1 cellular context compared by ENCODE assay signal in genomic region chr1:111346089-111346885, GRCh38.
TF ChIP-seq lines count a peak whose summit lies in the region.

No MANE protein-coding gene starts in this region.

TF ChIP-seq in HepG2, 621 proteins besides CTCF, POLR2A, EP300 and RAD21 (continued from another document and continues in another):
- TF ChIP-seq HIVEP1 (CRISPR knock-in tag; IDR thresholded peaks at IDR 0.05) (peak; percentile 73; the same call in 1 of the 2 replicates), ZNF224 (CRISPR knock-in tag; IDR thresholded peaks at IDR 0.05) (no peak), XRCC5 (optimal IDR thresholded peaks at IDR 0.05; ENCODE audit: low read length) (peak; percentile 49), ZBED4 (CRISPR knock-in tag; IDR thresholded peaks at IDR 0.05; ENCODE audit: borderline replicate concordance) (peak; percentile 43; the same call in 1 of the 2 replicates), ZFP90 (CRISPR knock-in tag; IDR thresholded peaks at IDR 0.05; ENCODE audit: borderline replicate concordance) (0 out of 2 replicates have a peak, but pooled peaks have one; percentile 43), SRSF9 (IDR thresholded peaks at IDR 0.05; ENCODE audit: borderline replicate concordance, insufficient read depth, low read depth, low read length, poor library complexity, severe bottlenecking) (no peak), ATF7-NPFF (CRISPR knock-in tag; IDR thresholded peaks at IDR 0.05; ENCODE audit: low read depth) (no peak), ZBTB1 (CRISPR knock-in tag; IDR thresholded peaks at IDR 0.05; ENCODE audit: borderline replicate concordance) (no peak), POGZ (CRISPR knock-in tag; IDR thresholded peaks at IDR 0.05) (no peak), ZNF703 (CRISPR knock-in tag; IDR thresholded peaks at IDR 0.05; ENCODE audit: borderline replicate concordance) (no peak), ZNF776 (CRISPR knock-in tag; IDR thresholded peaks at IDR 0.05) (peak; percentile 37; the same call in 1 of the 2 replicates), KLF13 (CRISPR knock-in tag; IDR thresholded peaks at IDR 0.05) (0 out of 2 replicates have a peak, but pooled peaks have one; percentile 53), ARNT2 (CRISPR knock-in tag; IDR thresholded peaks at IDR 0.05; ENCODE audit: low read depth) (0 out of 2 replicates have a peak, but pooled peaks have one; percentile 46), IRF9 (CRISPR knock-in tag; IDR thresholded peaks at IDR 0.05; ENCODE audit: borderline replicate concordance) (peak; percentile 65; the same call in 1 of the 2 replicates), MTERF4 (CRISPR knock-in tag; IDR thresholded peaks at IDR 0.05) (no peak), ZNF225 (CRISPR knock-in tag; IDR thresholded peaks at IDR 0.05) (peak; percentile 73; the same call in 1 of the 2 replicates), HNF4G (IDR thresholded peaks at IDR 0.05; ENCODE audit: borderline replicate concordance, low read depth, low read length) (no peak), HNF4G (CRISPR knock-in tag; IDR thresholded peaks at IDR 0.05; ENCODE audit: borderline replicate concordance, low read depth) (no peak), POLR2G (IDR thresholded peaks at IDR 0.05; ENCODE audit: low read depth, low read length) (peak; percentile 55), SALL1 (CRISPR knock-in tag; IDR thresholded peaks at IDR 0.05) (peak; percentile 54), ATF1 (CRISPR knock-in tag; IDR thresholded peaks at IDR 0.05) (no peak), SRSF1 (optimal IDR thresholded peaks at IDR 0.05; ENCODE audit: low read depth, low read length) (no peak), PBX3 (CRISPR knock-in tag; IDR thresholded peaks at IDR 0.05; ENCODE audit: borderline replicate concordance) (no peak), NFE2L1 (CRISPR knock-in tag; IDR thresholded peaks at IDR 0.05; ENCODE audit: borderline replicate concordance) (no peak), ZBTB46 (CRISPR knock-in tag; IDR thresholded peaks at IDR 0.05; ENCODE audit: borderline replicate concordance) (0 out of 2 replicates have a peak, but pooled peaks have one; percentile 51), ZNF749 (CRISPR knock-in tag; IDR thresholded peaks at IDR 0.05; ENCODE audit: borderline replicate concordance) (no peak), ZSCAN21 (CRISPR knock-in tag; IDR thresholded peaks at IDR 0.05; ENCODE audit: borderline replicate concordance) (0 out of 2 replicates have a peak, but pooled peaks have one; percentile 32), ZNF562 (CRISPR knock-in tag; IDR thresholded peaks at IDR 0.05; ENCODE audit: borderline replicate concordance) (no peak), MAF1 (CRISPR knock-in tag; IDR thresholded peaks at IDR 0.05; ENCODE audit: borderline replicate concordance) (no peak), NR2F6 (IDR thresholded peaks at IDR 0.05) (no peak), NR2F6 (CRISPR knock-in tag; IDR thresholded peaks at IDR 0.05) (no peak), YY1 (IDR thresholded peaks at IDR 0.05; ENCODE audit: insufficient read depth, insufficient replicate concordance, low read depth, low read length) (peak; percentile 22), REXO4 (CRISPR knock-in tag; IDR thresholded peaks at IDR 0.05; ENCODE audit: borderline replicate concordance) (no peak), ZNF687 (CRISPR knock-in tag; IDR thresholded peaks at IDR 0.05) (peak; percentile 68), HIC2 (CRISPR knock-in tag; IDR thresholded peaks at IDR 0.05; ENCODE audit: low read depth) (no peak), MAZ (IDR thresholded peaks at IDR 0.05; ENCODE audit: borderline replicate concordance, low read depth, low read length) (peak; percentile 36; the same call in 1 of the 2 replicates), MAZ (CRISPR knock-in tag; IDR thresholded peaks at IDR 0.05; ENCODE audit: low read depth) (peak; percentile 61), ZNF788 (CRISPR knock-in tag; IDR thresholded peaks at IDR 0.05; ENCODE audit: borderline replicate concordance) (peak; percentile 58; the same call in 1 of the 2 replicates), TBX2 (CRISPR knock-in tag; IDR thresholded peaks at IDR 0.05; ENCODE audit: borderline replicate concordance) (0 out of 2 replicates have a peak, but pooled peaks have one; percentile 20), ZNF556 (CRISPR knock-in tag; IDR thresholded peaks at IDR 0.05; ENCODE audit: borderline replicate concordance) (peak; percentile 24; the same call in 1 of the 2 replicates), SATB2 (CRISPR knock-in tag; IDR thresholded peaks at IDR 0.05) (no peak), ZNF501 (CRISPR knock-in tag; IDR thresholded peaks at IDR 0.05) (peak; percentile 85), ARID5B (CRISPR knock-in tag; IDR thresholded peaks at IDR 0.05) (peak; percentile 26; the same call in 1 of the 2 replicates)
